ENCODE assay signal across 20 cellular contexts in the genomic region with DNA sequence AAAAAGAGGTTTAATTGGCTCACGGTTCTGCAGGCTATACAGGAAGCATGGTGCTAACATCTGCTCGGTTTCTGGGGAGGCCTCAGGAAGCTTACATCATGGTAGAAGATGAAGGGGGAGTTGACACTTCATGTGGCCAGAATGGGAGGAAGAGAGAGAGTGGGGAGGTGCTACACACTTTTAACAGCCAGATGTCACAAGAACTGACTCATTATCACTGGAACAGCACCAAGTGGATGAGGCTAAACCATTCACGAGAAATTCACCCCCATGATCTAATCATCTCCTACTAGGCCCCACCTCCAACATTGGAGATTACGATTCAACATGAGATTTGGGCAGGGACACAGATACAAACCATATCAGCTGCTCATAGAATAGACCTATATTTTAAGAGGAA.
DNase-seq lines count a peak whose midpoint lies in the region; TF ChIP-seq lines count a peak whose summit lies in the region.
"Had no signal": no experiment of that assay in that cellular context is flagged by ENCODE, and none has a peak within 500 bp of the region (broad histone marks: within the 10 kb centered on the region; RNA-seq: fewer than 3 reads in every experiment).

No MANE protein-coding gene starts in this region.

- DNase-seq in ELR (ENCODE audit: low read depth) (peak; percentile 50), LHCN-M2 (ENCODE audit: low read depth) (peak; percentile 57), amniotic epithelial cell (ENCODE audit: low read depth) (peak; percentile 65), fibroblast of pulmonary artery (ENCODE audit: low read depth) (peak; percentile 22), GM10266 (ENCODE audit: extremely low spot score) (no peak), right atrium auricular region (ENCODE audit: low spot score) (no peak), islet precursor cell (no peak)
- DNase-seq: activated naive CD8-positive, alpha-beta T cell treated with anti-CD3 and anti-CD28 coated beads, Interleukin-2, amount 50 U/mL, for 24 hours; activated T-cell treated with anti-CD3 and anti-CD28 coated beads, Interleukin-2, amount 50 U/mL, for 72 hours; left colon; NCI-H1105 treated with DMSO at 0.1 percent for 48 hours; NCI-H2107; NCI-H526 treated with DMSO at 0.1 percent for 48 hours; posterior cingulate gyrus; SHP77; stimulated activated CD4-positive, alpha-beta T cell treated with anti-CD3 and anti-CD28 coated beads, Interleukin-2, amount 100 ng/mL, for 24 hours; stimulated activated naive CD8-positive, alpha-beta T cell treated with anti-CD3 and anti-CD28 coated beads, Interleukin-15, amount 100 ng/mL, for 72 hours; T-cell; upper lobe of left lung; WERI-Rb-1 had no signal

- TF ChIP-seq CTCF in fibroblast of pulmonary artery (IDR thresholded peaks at IDR 0.05; ENCODE audit: low read length, missing control alignments): no peak
- TF ChIP-seq CTCF in GM10266 (IDR thresholded peaks at IDR 0.05; ENCODE audit: control insufficient read depth, insufficient read depth, low read depth, missing control alignments): no peak
- TF ChIP-seq CTCF in right atrium auricular region (IDR thresholded peaks at IDR 0.05): no peak

- H3K9me3 ChIP-seq in right atrium auricular region: no peaks in the 10 kb centered on the region
- H3K9me3 ChIP-seq: upper lobe of left lung had no signal

- no peaks in the 10 kb centered on the region for H3K36me3 ChIP-seq in right atrium auricular region
- H3K36me3 ChIP-seq: upper lobe of left lung, WERI-Rb-1 had no signal

- H3K4me3 ChIP-seq in fibroblast of pulmonary artery (replicated peaks; ENCODE audit: low read depth, low read length) (no peak overlapping the region), right atrium auricular region (no peak overlapping the region)
- H3K4me3 ChIP-seq: upper lobe of left lung had no signal

- no peak overlapping the region for H3K27ac ChIP-seq in right atrium auricular region
- H3K27ac ChIP-seq: upper lobe of left lung, WERI-Rb-1 had no signal

- H3K27me3 ChIP-seq in right atrium auricular region: no peaks in the 10 kb centered on the region
- H3K27me3 ChIP-seq: upper lobe of left lung had no signal

- no peaks in the 10 kb centered on the region for H3K4me1 ChIP-seq in right atrium auricular region
- H3K4me1 ChIP-seq: upper lobe of left lung had no signal

Comparison
In these comparisons a context has a peak if more than half of its experiments do, and no peak if none do; other contexts are left out.
1. DNase-seq: peak in ELR (single experiment), LHCN-M2 (single experiment), amniotic epithelial cell (single experiment) and fibroblast of pulmonary artery (single experiment); none in GM10266 (single experiment), right atrium auricular region (single experiment) and islet precursor cell (single experiment).